ENCODE assay signal across 1 cellular context in the genomic region with DNA sequence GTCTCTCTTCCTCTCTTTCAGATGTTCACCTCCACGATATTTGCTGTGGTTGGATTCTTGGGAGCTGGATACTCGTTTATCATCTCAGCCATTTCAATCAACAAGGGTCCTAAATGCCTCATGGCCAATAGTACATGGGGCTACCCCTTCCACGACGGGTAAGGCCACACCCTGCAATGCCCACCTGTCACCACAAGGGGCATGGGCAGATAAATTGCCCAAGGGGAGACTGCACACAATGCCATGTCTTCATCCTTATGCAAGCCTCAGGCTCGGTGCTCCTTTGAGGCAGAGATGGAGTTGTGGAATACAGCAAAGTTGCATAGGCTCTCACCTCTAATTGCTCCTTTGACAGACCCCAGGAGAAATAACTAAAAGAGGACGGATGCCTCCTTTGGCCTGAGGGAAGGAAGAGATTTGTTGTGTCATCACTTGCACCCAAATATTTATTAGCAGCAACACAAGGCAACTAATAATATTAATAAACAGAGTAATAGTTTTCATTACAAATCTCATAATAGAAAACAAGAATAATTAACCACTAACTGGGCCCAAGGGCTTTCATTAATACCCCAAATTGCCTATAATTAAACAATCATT.
TF ChIP-seq lines count a peak whose summit lies in the region.

No MANE protein-coding gene starts in this region.

TF ChIP-seq in H1, 55 proteins besides CTCF, POLR2A, EP300 and RAD21:
- TF ChIP-seq CEBPB (IDR thresholded peaks at IDR 0.05; ENCODE audit: low read depth, low read length) = 0 out of 2 replicates have a peak, but pooled peaks have one; percentile 24
- TF ChIP-seq KDM4A (IDR thresholded peaks at IDR 0.05; ENCODE audit: low read depth, low read length, severe bottlenecking) = no peak
- TF ChIP-seq, protein P1, sequence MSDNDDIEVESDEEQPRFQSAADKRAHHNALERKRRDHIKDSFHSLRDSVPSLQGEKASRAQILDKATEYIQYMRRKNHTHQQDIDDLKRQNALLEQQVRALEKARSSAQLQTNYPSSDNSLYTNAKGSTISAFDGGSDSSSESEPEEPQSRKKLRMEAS (IDR thresholded peaks at IDR 0.05) = peak; percentile 58
- no peak for TF ChIP-seq SIX5 (IDR thresholded peaks at IDR 0.05; ENCODE audit: low read depth, low read length)
